Comparison of ENCODE assay signal across 20 cellular contexts in genomic region chr3:16653712-16654111, GRCh38.
A peak's percentile ranks its signal among the peaks of the same experiment; 100 is the strongest.
DNase-seq lines count a peak whose midpoint lies in the region; ATAC-seq, FAIRE-seq and TF ChIP-seq lines count a peak whose summit lies in the region.
"Had no signal": no experiment of that assay in that cellular context is flagged by ENCODE, and none has a peak within 500 bp of the region (broad histone marks: within the 10 kb centered on the region; RNA-seq: fewer than 3 reads in every experiment).

No MANE protein-coding gene starts in this region.

- ATAC-seq in SK-N-SH treated with all-trans-retinoic acid at 6 μM for 48 hours: no peak
- ATAC-seq: A549; CD8-positive, alpha-beta T cell; HCT116 had no signal

- FAIRE-seq in endometrium (lab: Jason Lieb, UNC): peak; percentile 80
- FAIRE-seq: A549, G401.6, GM12892, GM19239 had no signal

- DNase-seq in NCI-H82 treated with DMSO at 0.1 percent for 48 hours (lab: John Stamatoyannopoulos, UW; ENCODE audit: unreplicated experiment): peak; percentile 1
- no peak for DNase-seq in Ammon's horn (ENCODE audit: low spot score)
- no peak for DNase-seq in NOMO-1 treated with DMSO at 0.1 percent for 48 hours (lab: John Stamatoyannopoulos, UW; ENCODE audit: unreplicated experiment)
- no peak for DNase-seq in hypothalamus (lab: John Stamatoyannopoulos, UW)
- DNase-seq in KG1 (lab: John Stamatoyannopoulos, UW): no peak
- DNase-seq: 8988T; Caco-2; CD4-positive, CD25-positive, alpha-beta regulatory T cell; CD8-positive, alpha-beta T cell; DMS153; DND-41; GM23248; H9 had no signal

TF ChIP-seq in SK-N-SH treated with all-trans-retinoic acid at 6 μM for 48 hours, 23 proteins besides CTCF, POLR2A, EP300 and RAD21:
- TF ChIP-seq ZNF70 (CRISPR knock-in tag; IDR thresholded peaks at IDR 0.05) (peak; percentile 95), ZFP3 (CRISPR knock-in tag; IDR thresholded peaks at IDR 0.05) (no peak), TSHZ2 (CRISPR knock-in tag; IDR thresholded peaks at IDR 0.05) (0 out of 2 replicates have a peak, but pooled peaks have one; percentile 23), ARNTL (CRISPR knock-in tag; IDR thresholded peaks at IDR 0.05; ENCODE audit: borderline replicate concordance, low read depth) (no peak), CSRNP3 (CRISPR knock-in tag; IDR thresholded peaks at IDR 0.05) (no peak), TCF4 (CRISPR knock-in tag; IDR thresholded peaks at IDR 0.05; ENCODE audit: borderline replicate concordance) (peak; percentile 79), OSR1 (CRISPR knock-in tag; IDR thresholded peaks at IDR 0.05) (no peak), ISL1 (CRISPR knock-in tag; IDR thresholded peaks at IDR 0.05) (no peak)
